In the genomic region with DNA sequence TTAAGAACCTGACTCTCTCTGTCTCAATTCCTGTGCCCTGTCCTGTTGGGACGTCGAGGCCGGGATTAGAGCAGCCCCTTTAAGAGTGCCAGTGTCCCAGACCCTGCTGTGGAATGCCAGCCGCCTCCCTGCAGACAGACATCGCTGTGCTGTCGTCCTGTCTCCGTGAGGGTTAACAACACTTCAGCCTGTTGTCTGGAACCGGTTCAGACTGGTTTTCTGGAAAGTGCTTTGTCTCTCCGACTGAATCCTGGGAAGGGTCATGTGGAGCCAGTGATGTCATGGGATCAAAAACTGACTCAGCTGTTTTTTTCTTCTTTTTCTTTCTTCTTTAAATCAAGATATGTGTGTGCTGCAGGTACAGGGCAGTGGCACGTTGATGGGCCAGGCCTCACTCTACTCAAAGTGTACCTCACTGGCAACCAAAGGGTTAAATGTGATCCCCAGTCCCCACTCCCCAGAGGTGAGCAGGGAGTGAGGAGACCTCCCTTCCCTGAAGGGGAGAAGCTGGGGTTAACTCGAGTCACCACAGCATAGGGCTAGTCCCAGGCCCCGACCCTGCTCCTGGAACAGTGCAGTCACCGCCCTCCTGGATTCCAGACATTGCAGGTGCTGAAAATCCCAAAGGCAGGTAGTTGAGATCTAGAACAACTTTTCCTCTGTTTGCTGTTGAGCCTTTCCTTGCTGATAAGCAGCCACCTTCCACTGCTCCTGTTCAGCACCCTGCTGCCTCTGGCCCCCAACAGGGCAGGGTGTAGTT, we compare ENCODE assay signal across 8 cellular contexts. TPM values are rescaled to one million over a fixed set of nuclear protein-coding genes. Genes with fewer than 3 reads are reported as not detected.
A peak's percentile ranks its signal among the peaks of the same experiment; 100 is the strongest.
DNase-seq lines count a peak whose midpoint lies in the region; ATAC-seq lines count a peak whose summit lies in the region.

No MANE protein-coding gene starts in this region.

- H3K36me3 Mint-ChIP-seq in activated CD4-positive, alpha-beta memory T cell treated with anti-CD3 and anti-CD28 coated beads for 36 hours: peaks cover 40% of the 10 kb centered on the region
- peaks cover 59% of the 10 kb centered on the region for H3K36me3 Mint-ChIP-seq in activated CD4-positive, alpha-beta memory T cell treated with anti-CD3 and anti-CD28 coated beads, Interleukin-2, amount 10 ng/mL, durations not matched to agents 7 days and 5 days (ENCODE audit: low read depth)

- intact Hi-C loops in activated CD4-positive, alpha-beta memory T cell treated with anti-CD3 and anti-CD28 coated beads for 36 hours (cut with micrococcal nuclease): no loop called here

- H3K4me3 Mint-ChIP-seq in activated CD4-positive, alpha-beta memory T cell treated with anti-CD3 and anti-CD28 coated beads for 36 hours: no peak overlapping the region
- H3K4me3 Mint-ChIP-seq in activated CD4-positive, alpha-beta memory T cell treated with anti-CD3 and anti-CD28 coated beads, Interleukin-2, amount 10 ng/mL, durations not matched to agents 7 days and 5 days: no peak overlapping the region

- CTCF ChIA-PET in activated CD4-positive, alpha-beta memory T cell treated with anti-CD3 and anti-CD28 coated beads for 36 hours (lab: Charles Lee): interaction anchor here (1.2 kb wide), 1 partner anchor 12 kb away, joined by 3 read pairs; no protein-coding TSS in a partner anchor
- CTCF ChIA-PET in activated CD4-positive, alpha-beta memory T cell treated with anti-CD3 and anti-CD28 coated beads, Interleukin-2, amount 10 ng/mL, durations not matched to agents 7 days and 5 days (lab: Charles Lee): no interaction called here

- H3K4me1 Mint-ChIP-seq in activated CD4-positive, alpha-beta memory T cell treated with anti-CD3 and anti-CD28 coated beads for 36 hours (ENCODE audit: low read depth): peaks cover 71% of the 10 kb centered on the region
- H3K4me1 Mint-ChIP-seq in activated CD4-positive, alpha-beta memory T cell treated with anti-CD3 and anti-CD28 coated beads, Interleukin-2, amount 10 ng/mL, durations not matched to agents 7 days and 5 days: peaks cover 55% of the 10 kb centered on the region

- H3K27me3 Mint-ChIP-seq in activated CD4-positive, alpha-beta memory T cell treated with anti-CD3 and anti-CD28 coated beads for 36 hours: no peaks in the 10 kb centered on the region
- no peaks in the 10 kb centered on the region for H3K27me3 Mint-ChIP-seq in activated CD4-positive, alpha-beta memory T cell treated with anti-CD3 and anti-CD28 coated beads, Interleukin-2, amount 10 ng/mL, durations not matched to agents 7 days and 5 days

- POLR2A ChIA-PET in activated CD4-positive, alpha-beta memory T cell treated with anti-CD3 and anti-CD28 coated beads for 36 hours (lab: Charles Lee): no interaction called here
- POLR2A ChIA-PET in activated CD4-positive, alpha-beta memory T cell treated with anti-CD3 and anti-CD28 coated beads, Interleukin-2, amount 10 ng/mL, durations not matched to agents 7 days and 5 days (lab: Charles Lee): no interaction called here

- no peak for DNase-seq in activated CD4-positive, alpha-beta memory T cell treated with anti-CD3 and anti-CD28 coated beads for 36 hours
- DNase-seq in activated CD4-positive, alpha-beta memory T cell treated with anti-CD3 and anti-CD28 coated beads, Interleukin-2, amount 10 ng/mL, durations not matched to agents 7 days and 5 days: no peak
- DNase-seq in left kidney (ENCODE audit: low read depth, low spot score) (peak; percentile 91), substantia nigra (lab: John Stamatoyannopoulos, UW) (peak in 6 of 49 donors; percentile 16 to 47 (median 28)), GF-D8 (lab: John Stamatoyannopoulos, UW) (no peak), DMS 273 treated with DMSO at 0.1 percent for 48 hours (lab: John Stamatoyannopoulos, UW) (no peak)

- no peak for ATAC-seq in HG03442 (IDR thresholded peaks at IDR 0.05; ENCODE audit: unreplicated experiment)

- H3K27ac ChIP-seq in cingulate gyrus (ENCODE audit: low read depth, low read length): peak overlapping the region; percentile 66
- peak overlapping the region; percentile 43 for H3K27ac ChIP-seq in substantia nigra (ENCODE audit: low read depth, low read length, poor library complexity, severe bottlenecking)

- peak overlapping the region; percentile 24 for H3K27ac Mint-ChIP-seq in activated CD4-positive, alpha-beta memory T cell treated with anti-CD3 and anti-CD28 coated beads for 36 hours
- H3K27ac Mint-ChIP-seq in activated CD4-positive, alpha-beta memory T cell treated with anti-CD3 and anti-CD28 coated beads, Interleukin-2, amount 10 ng/mL, durations not matched to agents 7 days and 5 days: no peak overlapping the region

- peaks cover 17% of the 10 kb centered on the region for H3K9me3 Mint-ChIP-seq in activated CD4-positive, alpha-beta memory T cell treated with anti-CD3 and anti-CD28 coated beads for 36 hours
- H3K9me3 Mint-ChIP-seq in activated CD4-positive, alpha-beta memory T cell treated with anti-CD3 and anti-CD28 coated beads, Interleukin-2, amount 10 ng/mL, durations not matched to agents 7 days and 5 days: peaks cover 33% of the 10 kb centered on the region

RNA-seq across cellular contexts. Expression of gene TSSK6, which starts 50.8 kb away (rescaled TPM):
- 1 to 10 TPM; 3.1 to 4.7 TPM for total RNA-seq in activated CD4-positive, alpha-beta memory T cell treated with anti-CD3 and anti-CD28 coated beads for 36 hours
- total RNA-seq in activated CD4-positive, alpha-beta memory T cell treated with anti-CD3 and anti-CD28 coated beads, Interleukin-2, amount 10 ng/mL, durations not matched to agents 7 days and 5 days: 1 to 10 TPM; 5.3 to 5.7 TPM

RNA-seq across cellular contexts. Expression of gene NDUFA13, which starts 51.5 kb away (rescaled TPM):
- total RNA-seq in activated CD4-positive, alpha-beta memory T cell treated with anti-CD3 and anti-CD28 coated beads for 36 hours: 100 to 1,000 TPM; 365 to 374 TPM
- 100 to 1,000 TPM; 371 to 388 TPM for total RNA-seq in activated CD4-positive, alpha-beta memory T cell treated with anti-CD3 and anti-CD28 coated beads, Interleukin-2, amount 10 ng/mL, durations not matched to agents 7 days and 5 days

RNA-seq across cellular contexts. Expression of gene GATAD2A, which starts 59.0 kb away (rescaled TPM):
- 100 to 1,000 TPM; 114 TPM for total RNA-seq in activated CD4-positive, alpha-beta memory T cell treated with anti-CD3 and anti-CD28 coated beads for 36 hours
- total RNA-seq in activated CD4-positive, alpha-beta memory T cell treated with anti-CD3 and anti-CD28 coated beads, Interleukin-2, amount 10 ng/mL, durations not matched to agents 7 days and 5 days: 100 to 1,000 TPM; 109 to 113 TPM
